In the genomic region with DNA sequence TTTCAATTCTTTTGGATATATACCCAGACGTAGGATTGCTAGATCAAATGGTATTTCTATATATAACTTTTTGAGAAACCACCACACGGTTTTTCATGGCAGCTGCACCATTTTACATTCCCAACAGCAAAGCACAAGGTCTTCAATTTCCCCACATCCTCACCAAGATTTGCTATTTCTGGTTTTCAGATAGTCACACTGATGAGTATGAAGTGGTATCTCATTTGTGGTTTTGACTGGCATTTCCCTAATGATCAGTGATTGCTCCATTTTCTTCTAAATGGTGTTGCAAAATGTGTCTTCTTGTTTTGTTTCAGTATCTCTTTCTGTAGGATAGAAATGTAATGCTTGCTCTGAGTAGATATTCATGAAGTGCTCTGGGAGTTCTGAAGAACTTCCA, we compare ENCODE assay signal across 12 cellular contexts. TPM values are rescaled to one million over a fixed set of nuclear protein-coding genes. Genes with fewer than 3 reads are reported as not detected.
DNase-seq lines count a peak whose midpoint lies in the region; ATAC-seq, FAIRE-seq and TF ChIP-seq lines count a peak whose summit lies in the region.
"Had no signal": no experiment of that assay in that cellular context is flagged by ENCODE, and none has a peak within 500 bp of the region (broad histone marks: within the 10 kb centered on the region; RNA-seq: fewer than 3 reads in every experiment).

No MANE protein-coding gene starts in this region.

- no peak for ATAC-seq in HG02981 (IDR thresholded peaks at IDR 0.05; ENCODE audit: unreplicated experiment)

- H3K4me3 ChIP-seq in AG09309 (ENCODE audit: control insufficient read depth, low read depth, low read length): no peak overlapping the region
- no peak overlapping the region for H3K4me3 ChIP-seq in fibroblast of mammary gland (ENCODE audit: control insufficient read depth, low read depth, low read length)
- no peak overlapping the region for H3K4me3 ChIP-seq in transverse colon

- TF ChIP-seq POLR2A in transverse colon (IDR thresholded peaks at IDR 0.05): no peak

- no peaks in the 10 kb centered on the region for H3K36me3 ChIP-seq in transverse colon

- peak overlapping the region in 2 of 4 donors; percentile 10 to 16 for H3K27ac ChIP-seq in transverse colon
- H3K27ac ChIP-seq: C4-2B had no signal

- DNase-seq in AG09309 (ENCODE audit: low read depth): peak; percentile 56
- DNase-seq in GM18507 (ENCODE audit: extremely low spot score, insufficient read length, low read depth): no peak
- DNase-seq in SIG-M5 (lab: John Stamatoyannopoulos, UW): peak; percentile 95
- peak; percentile 28 for DNase-seq in fibroblast of mammary gland (ENCODE audit: low read depth)
- DNase-seq in transverse colon: no peak
- no peak for DNase-seq in NCI-H82 treated with DMSO at 0.1 percent for 48 hours (lab: John Stamatoyannopoulos, UW; ENCODE audit: unreplicated experiment)
- DNase-seq in DMS153 treated with DMSO at 0.1 percent for 48 hours (lab: John Stamatoyannopoulos, UW; ENCODE audit: unreplicated experiment): no peak
- DNase-seq: HCEC 1CT, NCI-H524 treated with DMSO at 0.1 percent for 48 hours had no signal

- in situ Hi-C loops in transverse colon (cut with MboI; ENCODE audit: low pct_ligation_motif_present in 1 of 4, low pct_unique_long_range_greater_than_20kb in 1 of 4, low sequenced_read_pairs in 3 of 4): no loop called here

- H3K27me3 ChIP-seq in transverse colon: no peaks in the 10 kb centered on the region

- intact Hi-C loops in transverse colon (cut with DNase I; ENCODE audit: low total_unique reads): no loop called here

- FAIRE-seq in GM18507 (lab: Jason Lieb, UNC): peak; percentile 90
- FAIRE-seq: frontal cortex had no signal

- 68 to 79% methylated on average over 2 of the region's 2 CpGs for WGBS in transverse colon (ENCODE audit: low coverage in 1 of 2), 2 donors

- no peaks in the 10 kb centered on the region for H3K9me3 ChIP-seq in transverse colon

- H3K4me1 ChIP-seq in transverse colon: peaks cover 13 to 53% (median 22%) of the 10 kb centered on the region in 4 donors

- TF ChIP-seq CTCF in AG09309 (IDR thresholded peaks at IDR 0.05; ENCODE audit: control insufficient read depth, insufficient read depth, low read depth, low read length, missing control alignments) (no peak), fibroblast of mammary gland (conservative IDR thresholded peaks at IDR 0.05; ENCODE audit: control insufficient read depth, insufficient read depth, low read depth, low read length) (no peak), transverse colon (IDR thresholded peaks at IDR 0.05) (no peak)

- TF ChIP-seq EP300 in transverse colon (IDR thresholded peaks at IDR 0.05; ENCODE audit: low read depth): no peak

RNA-seq across cellular contexts. Expression of a gene that starts 52.0 kb away (rescaled TPM):
- total RNA-seq in transverse colon: 10 to 100 TPM; 13.9 to 46.8 (median 27.5) TPM

Comparison
In these comparisons a context has a peak if more than half of its experiments do, and no peak if none do; other contexts are left out.
1. DNase-seq: peak in AG09309 (single experiment), SIG-M5 (single experiment) and fibroblast of mammary gland (single experiment); none in GM18507 (single experiment), transverse colon (single experiment), NCI-H82 treated with DMSO at 0.1 percent for 48 hours (single experiment) and DMS153 treated with DMSO at 0.1 percent for 48 hours (single experiment).